Comparison of ENCODE assay signal across 2 cellular contexts in the genomic region with DNA sequence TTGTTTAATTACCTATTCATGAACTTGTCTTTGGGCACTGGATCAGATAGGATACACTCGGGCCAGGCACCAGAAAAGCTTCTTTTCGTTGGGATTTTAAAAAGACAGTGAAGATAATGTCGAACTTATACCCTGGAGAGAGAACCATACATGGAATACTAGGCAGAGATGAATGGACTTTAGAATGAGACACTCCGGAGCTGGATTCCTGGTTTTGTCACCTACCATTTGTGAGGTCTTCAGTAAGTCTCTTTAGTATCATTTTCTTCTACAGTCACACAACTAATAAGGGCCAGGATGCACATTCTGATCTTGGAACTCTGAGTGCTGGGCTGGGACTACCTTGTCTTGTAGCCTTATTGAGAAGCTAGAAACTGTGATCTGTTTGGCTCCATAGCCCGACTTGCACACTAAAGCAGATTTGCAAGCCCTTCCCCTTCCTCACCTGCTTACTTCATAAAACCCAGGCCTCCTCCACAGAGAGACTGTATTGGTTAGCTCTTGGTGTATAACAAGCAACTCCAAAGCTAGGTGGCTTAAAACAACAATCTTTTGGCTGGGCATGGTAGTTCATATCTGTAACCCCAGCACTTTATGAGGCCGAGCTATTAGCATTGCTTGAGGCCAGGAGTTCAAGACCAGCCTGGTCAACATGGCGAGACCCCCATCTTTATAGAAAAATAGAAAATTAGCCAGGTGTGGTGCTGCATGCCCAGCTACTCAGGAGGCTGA.
TF ChIP-seq lines count a peak whose summit lies in the region.

No MANE protein-coding gene starts in this region.

TF ChIP-seq in HepG2, 621 proteins besides CTCF, POLR2A, EP300 and RAD21 (continues in another document):
- TF ChIP-seq HNF4G (IDR thresholded peaks at IDR 0.05; ENCODE audit: borderline replicate concordance, low read depth, low read length) = 0 out of 2 replicates have a peak, but pooled peaks have one; percentile 21
- no peak for TF ChIP-seq HNF4G (CRISPR knock-in tag; IDR thresholded peaks at IDR 0.05; ENCODE audit: borderline replicate concordance, low read depth)
- TF ChIP-seq RBAK (CRISPR knock-in tag; IDR thresholded peaks at IDR 0.05) = peak; percentile 98
- no peak for TF ChIP-seq HDAC2 (CRISPR knock-in tag; IDR thresholded peaks at IDR 0.05)
- TF ChIP-seq, protein P1, sequence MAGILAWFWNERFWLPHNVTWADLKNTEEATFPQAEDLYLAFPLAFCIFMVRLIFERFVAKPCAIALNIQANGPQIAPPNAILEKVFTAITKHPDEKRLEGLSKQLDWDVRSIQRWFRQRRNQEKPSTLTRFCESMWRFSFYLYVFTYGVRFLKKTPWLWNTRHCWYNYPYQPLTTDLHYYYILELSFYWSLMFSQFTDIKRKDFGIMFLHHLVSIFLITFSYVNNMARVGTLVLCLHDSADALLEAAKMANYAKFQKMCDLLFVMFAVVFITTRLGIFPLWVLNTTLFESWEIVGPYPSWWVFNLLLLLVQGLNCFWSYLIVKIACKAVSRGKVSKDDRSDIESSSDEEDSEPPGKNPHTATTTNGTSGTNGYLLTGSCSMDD (CRISPR knock-in tag; IDR thresholded peaks at IDR 0.05) = no peak
- TF ChIP-seq, protein P2, sequence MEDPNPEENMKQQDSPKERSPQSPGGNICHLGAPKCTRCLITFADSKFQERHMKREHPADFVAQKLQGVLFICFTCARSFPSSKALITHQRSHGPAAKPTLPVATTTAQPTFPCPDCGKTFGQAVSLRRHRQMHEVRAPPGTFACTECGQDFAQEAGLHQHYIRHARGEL (CRISPR knock-in tag; IDR thresholded peaks at IDR 0.05) = no peak
- TF ChIP-seq SMAD9 (CRISPR knock-in tag; IDR thresholded peaks at IDR 0.05) = no peak
- TF ChIP-seq, protein P3, sequence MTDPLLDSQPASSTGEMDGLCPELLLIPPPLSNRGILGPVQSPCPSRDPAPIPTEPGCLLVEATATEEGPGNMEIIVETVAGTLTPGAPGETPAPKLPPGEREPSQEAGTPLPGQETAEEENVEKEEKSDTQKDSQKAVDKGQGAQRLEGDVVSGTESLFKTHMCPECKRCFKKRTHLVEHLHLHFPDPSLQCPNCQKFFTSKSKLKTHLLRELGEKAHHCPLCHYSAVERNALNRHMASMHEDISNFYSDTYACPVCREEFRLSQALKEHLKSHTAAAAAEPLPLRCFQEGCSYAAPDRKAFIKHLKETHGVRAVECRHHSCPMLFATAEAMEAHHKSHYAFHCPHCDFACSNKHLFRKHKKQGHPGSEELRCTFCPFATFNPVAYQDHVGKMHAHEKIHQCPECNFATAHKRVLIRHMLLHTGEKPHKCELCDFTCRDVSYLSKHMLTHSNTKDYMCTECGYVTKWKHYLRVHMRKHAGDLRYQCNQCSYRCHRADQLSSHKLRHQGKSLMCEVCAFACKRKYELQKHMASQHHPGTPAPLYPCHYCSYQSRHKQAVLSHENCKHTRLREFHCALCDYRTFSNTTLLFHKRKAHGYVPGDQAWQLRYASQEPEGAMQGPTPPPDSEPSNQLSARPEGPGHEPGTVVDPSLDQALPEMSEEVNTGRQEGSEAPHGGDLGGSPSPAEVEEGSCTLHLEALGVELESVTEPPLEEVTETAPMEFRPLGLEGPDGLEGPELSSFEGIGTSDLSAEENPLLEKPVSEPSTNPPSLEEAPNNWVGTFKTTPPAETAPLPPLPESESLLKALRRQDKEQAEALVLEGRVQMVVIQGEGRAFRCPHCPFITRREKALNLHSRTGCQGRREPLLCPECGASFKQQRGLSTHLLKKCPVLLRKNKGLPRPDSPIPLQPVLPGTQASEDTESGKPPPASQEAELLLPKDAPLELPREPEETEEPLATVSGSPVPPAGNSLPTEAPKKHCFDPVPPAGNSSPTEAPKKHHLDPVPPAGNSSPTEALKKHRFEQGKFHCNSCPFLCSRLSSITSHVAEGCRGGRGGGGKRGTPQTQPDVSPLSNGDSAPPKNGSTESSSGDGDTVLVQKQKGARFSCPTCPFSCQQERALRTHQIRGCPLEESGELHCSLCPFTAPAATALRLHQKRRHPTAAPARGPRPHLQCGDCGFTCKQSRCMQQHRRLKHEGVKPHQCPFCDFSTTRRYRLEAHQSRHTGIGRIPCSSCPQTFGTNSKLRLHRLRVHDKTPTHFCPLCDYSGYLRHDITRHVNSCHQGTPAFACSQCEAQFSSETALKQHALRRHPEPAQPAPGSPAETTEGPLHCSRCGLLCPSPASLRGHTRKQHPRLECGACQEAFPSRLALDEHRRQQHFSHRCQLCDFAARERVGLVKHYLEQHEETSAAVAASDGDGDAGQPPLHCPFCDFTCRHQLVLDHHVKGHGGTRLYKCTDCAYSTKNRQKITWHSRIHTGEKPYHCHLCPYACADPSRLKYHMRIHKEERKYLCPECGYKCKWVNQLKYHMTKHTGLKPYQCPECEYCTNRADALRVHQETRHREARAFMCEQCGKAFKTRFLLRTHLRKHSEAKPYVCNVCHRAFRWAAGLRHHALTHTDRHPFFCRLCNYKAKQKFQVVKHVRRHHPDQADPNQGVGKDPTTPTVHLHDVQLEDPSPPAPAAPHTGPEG (CRISPR knock-in tag; IDR thresholded peaks at IDR 0.05) = no peak
- TF ChIP-seq ZNF12 (CRISPR knock-in tag; IDR thresholded peaks at IDR 0.05) = peak; percentile 90
- TF ChIP-seq, protein P4, sequence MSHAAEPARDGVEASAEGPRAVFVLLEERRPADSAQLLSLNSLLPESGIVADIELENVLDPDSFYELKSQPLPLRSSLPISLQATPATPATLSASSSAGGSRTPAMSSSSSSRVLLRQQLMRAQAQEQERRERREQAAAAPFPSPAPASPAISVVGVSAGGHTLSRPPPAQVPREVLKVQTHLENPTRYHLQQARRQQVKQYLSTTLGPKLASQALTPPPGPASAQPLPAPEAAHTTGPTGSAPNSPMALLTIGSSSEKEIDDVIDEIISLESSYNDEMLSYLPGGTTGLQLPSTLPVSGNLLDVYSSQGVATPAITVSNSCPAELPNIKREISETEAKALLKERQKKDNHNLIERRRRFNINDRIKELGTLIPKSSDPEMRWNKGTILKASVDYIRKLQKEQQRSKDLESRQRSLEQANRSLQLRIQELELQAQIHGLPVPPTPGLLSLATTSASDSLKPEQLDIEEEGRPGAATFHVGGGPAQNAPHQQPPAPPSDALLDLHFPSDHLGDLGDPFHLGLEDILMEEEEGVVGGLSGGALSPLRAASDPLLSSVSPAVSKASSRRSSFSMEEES (CRISPR knock-in tag; IDR thresholded peaks at IDR 0.05) = no peak
- TF ChIP-seq TCF7L2 (IDR thresholded peaks at IDR 0.05; ENCODE audit: low read depth, low read length) = no peak
- no peak for TF ChIP-seq ZNF160 (CRISPR knock-in tag; IDR thresholded peaks at IDR 0.05)
- TF ChIP-seq HNRNPL (IDR thresholded peaks at IDR 0.05; ENCODE audit: low read depth, low read length) = no peak
- no peak for TF ChIP-seq ZNF782 (CRISPR knock-in tag; IDR thresholded peaks at IDR 0.05; ENCODE audit: borderline replicate concordance)
- TF ChIP-seq, protein P5, sequence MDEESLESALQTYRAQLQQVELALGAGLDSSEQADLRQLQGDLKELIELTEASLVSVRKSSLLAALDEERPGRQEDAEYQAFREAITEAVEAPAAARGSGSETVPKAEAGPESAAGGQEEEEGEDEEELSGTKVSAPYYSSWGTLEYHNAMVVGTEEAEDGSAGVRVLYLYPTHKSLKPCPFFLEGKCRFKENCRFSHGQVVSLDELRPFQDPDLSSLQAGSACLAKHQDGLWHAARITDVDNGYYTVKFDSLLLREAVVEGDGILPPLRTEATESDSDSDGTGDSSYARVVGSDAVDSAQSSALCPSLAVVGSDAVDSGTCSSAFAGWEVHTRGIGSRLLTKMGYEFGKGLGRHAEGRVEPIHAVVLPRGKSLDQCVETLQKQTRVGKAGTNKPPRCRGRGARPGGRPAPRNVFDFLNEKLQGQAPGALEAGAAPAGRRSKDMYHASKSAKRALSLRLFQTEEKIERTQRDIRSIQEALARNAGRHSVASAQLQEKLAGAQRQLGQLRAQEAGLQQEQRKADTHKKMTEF (CRISPR knock-in tag; IDR thresholded peaks at IDR 0.05) = 0 out of 2 replicates have a peak, but pooled peaks have one; percentile 7
- no peak for TF ChIP-seq SATB2 (CRISPR knock-in tag; IDR thresholded peaks at IDR 0.05)
- no peak for TF ChIP-seq NONO (IDR thresholded peaks at IDR 0.05)
- TF ChIP-seq NONO (CRISPR knock-in tag; conservative IDR thresholded peaks at IDR 0.05) = no peak

TF ChIP-seq in SK-N-SH treated with all-trans-retinoic acid at 6 μM for 48 hours, 23 proteins besides CTCF, POLR2A, EP300 and RAD21:
- no peak for TF ChIP-seq SNAI2 (CRISPR knock-in tag; IDR thresholded peaks at IDR 0.05)
- no peak for TF ChIP-seq CSDC2 (CRISPR knock-in tag; IDR thresholded peaks at IDR 0.05)
- TF ChIP-seq ZFP3 (CRISPR knock-in tag; IDR thresholded peaks at IDR 0.05) = no peak
- TF ChIP-seq, protein P6, sequence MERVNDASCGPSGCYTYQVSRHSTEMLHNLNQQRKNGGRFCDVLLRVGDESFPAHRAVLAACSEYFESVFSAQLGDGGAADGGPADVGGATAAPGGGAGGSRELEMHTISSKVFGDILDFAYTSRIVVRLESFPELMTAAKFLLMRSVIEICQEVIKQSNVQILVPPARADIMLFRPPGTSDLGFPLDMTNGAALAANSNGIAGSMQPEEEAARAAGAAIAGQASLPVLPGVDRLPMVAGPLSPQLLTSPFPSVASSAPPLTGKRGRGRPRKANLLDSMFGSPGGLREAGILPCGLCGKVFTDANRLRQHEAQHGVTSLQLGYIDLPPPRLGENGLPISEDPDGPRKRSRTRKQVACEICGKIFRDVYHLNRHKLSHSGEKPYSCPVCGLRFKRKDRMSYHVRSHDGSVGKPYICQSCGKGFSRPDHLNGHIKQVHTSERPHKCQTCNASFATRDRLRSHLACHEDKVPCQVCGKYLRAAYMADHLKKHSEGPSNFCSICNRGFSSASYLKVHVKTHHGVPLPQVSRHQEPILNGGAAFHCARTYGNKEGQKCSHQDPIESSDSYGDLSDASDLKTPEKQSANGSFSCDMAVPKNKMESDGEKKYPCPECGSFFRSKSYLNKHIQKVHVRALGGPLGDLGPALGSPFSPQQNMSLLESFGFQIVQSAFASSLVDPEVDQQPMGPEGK (CRISPR knock-in tag; IDR thresholded peaks at IDR 0.05; ENCODE audit: borderline replicate concordance) = no peak
- TF ChIP-seq TCF4 (CRISPR knock-in tag; IDR thresholded peaks at IDR 0.05; ENCODE audit: borderline replicate concordance) = no peak
- no peak for TF ChIP-seq ISL1 (CRISPR knock-in tag; IDR thresholded peaks at IDR 0.05)
- no peak for TF ChIP-seq ARNTL (CRISPR knock-in tag; IDR thresholded peaks at IDR 0.05; ENCODE audit: borderline replicate concordance, low read depth)
- no peak for TF ChIP-seq ZNF70 (CRISPR knock-in tag; IDR thresholded peaks at IDR 0.05)
- TF ChIP-seq, protein P7, sequence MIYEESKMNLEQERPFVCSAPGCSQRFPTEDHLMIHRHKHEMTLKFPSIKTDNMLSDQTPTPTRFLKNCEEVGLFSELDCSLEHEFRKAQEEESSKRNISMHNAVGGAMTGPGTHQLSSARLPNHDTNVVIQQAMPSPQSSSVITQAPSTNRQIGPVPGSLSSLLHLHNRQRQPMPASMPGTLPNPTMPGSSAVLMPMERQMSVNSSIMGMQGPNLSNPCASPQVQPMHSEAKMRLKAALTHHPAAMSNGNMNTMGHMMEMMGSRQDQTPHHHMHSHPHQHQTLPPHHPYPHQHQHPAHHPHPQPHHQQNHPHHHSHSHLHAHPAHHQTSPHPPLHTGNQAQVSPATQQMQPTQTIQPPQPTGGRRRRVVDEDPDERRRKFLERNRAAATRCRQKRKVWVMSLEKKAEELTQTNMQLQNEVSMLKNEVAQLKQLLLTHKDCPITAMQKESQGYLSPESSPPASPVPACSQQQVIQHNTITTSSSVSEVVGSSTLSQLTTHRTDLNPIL (CRISPR knock-in tag; IDR thresholded peaks at IDR 0.05; ENCODE audit: low read depth) = no peak
- TF ChIP-seq, protein P8, sequence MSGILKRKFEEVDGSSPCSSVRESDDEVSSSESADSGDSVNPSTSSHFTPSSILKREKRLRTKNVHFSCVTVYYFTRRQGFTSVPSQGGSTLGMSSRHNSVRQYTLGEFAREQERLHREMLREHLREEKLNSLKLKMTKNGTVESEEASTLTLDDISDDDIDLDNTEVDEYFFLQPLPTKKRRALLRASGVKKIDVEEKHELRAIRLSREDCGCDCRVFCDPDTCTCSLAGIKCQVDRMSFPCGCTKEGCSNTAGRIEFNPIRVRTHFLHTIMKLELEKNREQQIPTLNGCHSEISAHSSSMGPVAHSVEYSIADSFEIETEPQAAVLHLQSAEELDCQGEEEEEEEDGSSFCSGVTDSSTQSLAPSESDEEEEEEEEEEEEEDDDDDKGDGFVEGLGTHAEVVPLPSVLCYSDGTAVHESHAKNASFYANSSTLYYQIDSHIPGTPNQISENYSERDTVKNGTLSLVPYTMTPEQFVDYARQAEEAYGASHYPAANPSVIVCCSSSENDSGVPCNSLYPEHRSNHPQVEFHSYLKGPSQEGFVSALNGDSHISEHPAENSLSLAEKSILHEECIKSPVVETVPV (CRISPR knock-in tag; IDR thresholded peaks at IDR 0.05) = no peak
- TF ChIP-seq, protein P9, sequence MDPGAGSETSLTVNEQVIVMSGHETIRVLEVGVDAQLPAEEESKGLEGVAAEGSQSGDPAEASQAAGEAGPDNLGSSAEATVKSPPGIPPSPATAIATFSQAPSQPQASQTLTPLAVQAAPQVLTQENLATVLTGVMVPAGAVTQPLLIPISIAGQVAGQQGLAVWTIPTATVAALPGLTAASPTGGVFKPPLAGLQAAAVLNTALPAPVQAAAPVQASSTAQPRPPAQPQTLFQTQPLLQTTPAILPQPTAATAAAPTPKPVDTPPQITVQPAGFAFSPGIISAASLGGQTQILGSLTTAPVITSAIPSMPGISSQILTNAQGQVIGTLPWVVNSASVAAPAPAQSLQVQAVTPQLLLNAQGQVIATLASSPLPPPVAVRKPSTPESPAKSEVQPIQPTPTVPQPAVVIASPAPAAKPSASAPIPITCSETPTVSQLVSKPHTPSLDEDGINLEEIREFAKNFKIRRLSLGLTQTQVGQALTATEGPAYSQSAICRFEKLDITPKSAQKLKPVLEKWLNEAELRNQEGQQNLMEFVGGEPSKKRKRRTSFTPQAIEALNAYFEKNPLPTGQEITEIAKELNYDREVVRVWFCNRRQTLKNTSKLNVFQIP (CRISPR knock-in tag; IDR thresholded peaks at IDR 0.05; ENCODE audit: borderline replicate concordance, low read depth) = no peak
- TF ChIP-seq PPARA (CRISPR knock-in tag; IDR thresholded peaks at IDR 0.05; ENCODE audit: borderline replicate concordance) = no peak
- TF ChIP-seq BACH2 (CRISPR knock-in tag; IDR thresholded peaks at IDR 0.05; ENCODE audit: borderline replicate concordance) = no peak
- TF ChIP-seq RARB (CRISPR knock-in tag; IDR thresholded peaks at IDR 0.05) = no peak
- TF ChIP-seq, protein P10, sequence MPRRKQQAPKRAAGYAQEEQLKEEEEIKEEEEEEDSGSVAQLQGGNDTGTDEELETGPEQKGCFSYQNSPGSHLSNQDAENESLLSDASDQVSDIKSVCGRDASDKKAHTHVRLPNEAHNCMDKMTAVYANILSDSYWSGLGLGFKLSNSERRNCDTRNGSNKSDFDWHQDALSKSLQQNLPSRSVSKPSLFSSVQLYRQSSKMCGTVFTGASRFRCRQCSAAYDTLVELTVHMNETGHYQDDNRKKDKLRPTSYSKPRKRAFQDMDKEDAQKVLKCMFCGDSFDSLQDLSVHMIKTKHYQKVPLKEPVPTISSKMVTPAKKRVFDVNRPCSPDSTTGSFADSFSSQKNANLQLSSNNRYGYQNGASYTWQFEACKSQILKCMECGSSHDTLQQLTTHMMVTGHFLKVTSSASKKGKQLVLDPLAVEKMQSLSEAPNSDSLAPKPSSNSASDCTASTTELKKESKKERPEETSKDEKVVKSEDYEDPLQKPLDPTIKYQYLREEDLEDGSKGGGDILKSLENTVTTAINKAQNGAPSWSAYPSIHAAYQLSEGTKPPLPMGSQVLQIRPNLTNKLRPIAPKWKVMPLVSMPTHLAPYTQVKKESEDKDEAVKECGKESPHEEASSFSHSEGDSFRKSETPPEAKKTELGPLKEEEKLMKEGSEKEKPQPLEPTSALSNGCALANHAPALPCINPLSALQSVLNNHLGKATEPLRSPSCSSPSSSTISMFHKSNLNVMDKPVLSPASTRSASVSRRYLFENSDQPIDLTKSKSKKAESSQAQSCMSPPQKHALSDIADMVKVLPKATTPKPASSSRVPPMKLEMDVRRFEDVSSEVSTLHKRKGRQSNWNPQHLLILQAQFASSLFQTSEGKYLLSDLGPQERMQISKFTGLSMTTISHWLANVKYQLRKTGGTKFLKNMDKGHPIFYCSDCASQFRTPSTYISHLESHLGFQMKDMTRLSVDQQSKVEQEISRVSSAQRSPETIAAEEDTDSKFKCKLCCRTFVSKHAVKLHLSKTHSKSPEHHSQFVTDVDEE (CRISPR knock-in tag; IDR thresholded peaks at IDR 0.05) = no peak
- TF ChIP-seq ZC3H10 (CRISPR knock-in tag; IDR thresholded peaks at IDR 0.05) = no peak
- no peak for TF ChIP-seq GLIS3 (CRISPR knock-in tag; IDR thresholded peaks at IDR 0.05)
- no peak for TF ChIP-seq ZNF565 (CRISPR knock-in tag; conservative IDR thresholded peaks at IDR 0.05; ENCODE audit: low read depth)
TF ChIP-seq in SK-N-SH treated with all-trans-retinoic acid at 6 μM for 48 hours: peak in this region for 0.
